ENCODE assay signal across 7 cellular contexts in genomic region chr6:105835373-105835772, GRCh38.
A peak's percentile ranks its signal among the peaks of the same experiment; 100 is the strongest.
DNase-seq lines count a peak whose midpoint lies in the region; ATAC-seq, FAIRE-seq and TF ChIP-seq lines count a peak whose summit lies in the region.

No MANE protein-coding gene starts in this region.

- H3K79me2 ChIP-seq in GM12878 (ENCODE audit: control insufficient read depth, insufficient read depth, low read length): no peaks in the 10 kb centered on the region

- SMC1A ChIA-PET in GM12878 (lab: Charles Lee; ENCODE audit: uncharacterized antibody, unreplicated experiment): interaction anchor here (0.9 to 1.9 kb wide), 9 partner anchors 9 to 402 kb away, joined by 3 to 7 read pairs (median 3); no protein-coding TSS in a partner anchor

- intact Hi-C loops in GM12878 (cut with micrococcal nuclease; ENCODE audit: unreplicated experiment): loop anchor here (5.0 kb wide), 1 partner anchor 353 kb away; no protein-coding TSS in a partner anchor

- H2BK5ac ChIP-seq in mesenchymal stem cell (ENCODE audit: low read depth, low read length, poor library complexity, severe bottlenecking): no peak overlapping the region

- H3K9me3 Mint-ChIP-seq in stimulated activated effector memory CD8-positive, alpha-beta T cell treated with anti-CD3 and anti-CD28 coated beads, Interleukin-12 subunit alpha, Interleukin-12 subunit beta, amount 100 ng/mL, for 72 hours: no peaks in the 10 kb centered on the region

- no peak for TF ChIP-seq EP300 in GM12878 (IDR thresholded peaks at IDR 0.05; ENCODE audit: borderline replicate concordance in 1 of 2, control insufficient read depth in 1 of 2, low read depth in 2 of 2, low read length in 2 of 2)

- H3K27ac Mint-ChIP-seq in stimulated activated effector memory CD8-positive, alpha-beta T cell treated with anti-CD3 and anti-CD28 coated beads, Interleukin-12 subunit alpha, Interleukin-12 subunit beta, amount 100 ng/mL, for 72 hours: no peak overlapping the region

- H3K36me3 ChIP-seq in GM12878 (ENCODE audit: control insufficient read depth in 2 of 2, insufficient read depth in 2 of 2, low read length in 1 of 2) (no peaks in the 10 kb centered on the region), mesenchymal stem cell (ENCODE audit: control insufficient read depth in 1 of 2, insufficient read depth in 2 of 2, low read depth in 1 of 2, low read length in 2 of 2) (no peaks in the 10 kb centered on the region)

- no peak for TF ChIP-seq POLR2A in GM12878 (IDR thresholded peaks at IDR 0.05; ENCODE audit: low read depth, low read length)

- H2AFZ ChIP-seq in GM12878 (ENCODE audit: control insufficient read depth, low read depth, low read length) (no peak overlapping the region), mesenchymal stem cell (ENCODE audit: low read depth, low read length) (peak overlapping the region; percentile 51)

- no peak overlapping the region for H2BK12ac ChIP-seq in mesenchymal stem cell (ENCODE audit: low read length in 2 of 2)

- H2BK15ac ChIP-seq in mesenchymal stem cell (ENCODE audit: low read depth, poor library complexity, severe bottlenecking): no peak overlapping the region

- H2AK5ac ChIP-seq in mesenchymal stem cell (ENCODE audit: low read length, severe bottlenecking): no peak overlapping the region

- H3K4me3 ChIP-seq in Jurkat, Clone E6-1 (ENCODE audit: low read length): no peak overlapping the region
- no peak overlapping the region for H3K4me3 ChIP-seq in GM12878
- no peak overlapping the region for H3K4me3 ChIP-seq in mesenchymal stem cell (ENCODE audit: insufficient read depth in 1 of 2, low read depth in 1 of 2, low read length in 2 of 2)

- RAD21 ChIA-PET in GM12878 (lab: Charles Lee; ENCODE audit: unreplicated experiment): interaction anchor here (0.6 to 2.1 kb wide), 8 partner anchors 25 to 404 kb away, joined by 3 to 11 read pairs (median 3); no protein-coding TSS in a partner anchor

- H3K27ac ChIP-seq in GM12878 (ENCODE audit: control insufficient read depth, insufficient read depth) (no peak overlapping the region), mesenchymal stem cell (ENCODE audit: low read length, poor library complexity, severe bottlenecking) (no peak overlapping the region)

- no peak overlapping the region for H4K91ac ChIP-seq in mesenchymal stem cell (ENCODE audit: low read length)

- H3K4me1 ChIP-seq in GM12878 (ENCODE audit: control insufficient read depth, insufficient read depth, low read length): no peaks in the 10 kb centered on the region
- H3K4me1 ChIP-seq in mesenchymal stem cell (ENCODE audit: control insufficient read depth, insufficient read depth, low read depth, low read length): no peaks in the 10 kb centered on the region

- no peaks in the 10 kb centered on the region for H3K79me1 ChIP-seq in mesenchymal stem cell (replicated peaks; ENCODE audit: low read length, poor library complexity, severe bottlenecking)

- CTCF ChIA-PET in GM12878 (lab: Yijun Ruan, JAX): interaction anchor here (0.9 to 1.6 kb wide), 8 partner anchors 9 to 403 kb away, joined by 3 to 8 read pairs (median 4); no protein-coding TSS in a partner anchor

- no peaks in the 10 kb centered on the region; a peak in 1 of 4 replicates for H3K27me3 ChIP-seq in GM12878 (replicated peaks in 1 of 2; ENCODE audit: control insufficient read depth in 2 of 2, insufficient read depth in 2 of 2, low read length in 1 of 2)
- H3K27me3 ChIP-seq in mesenchymal stem cell (ENCODE audit: control insufficient read depth in 1 of 2, insufficient read depth in 1 of 2, low read length in 2 of 2): no peaks in the 10 kb centered on the region

- ATAC-seq in GM12878: peak; percentile 34; the same call in 1 of the 3 replicates
- no peak for ATAC-seq in stimulated activated effector memory CD8-positive, alpha-beta T cell treated with anti-CD3 and anti-CD28 coated beads, Interleukin-12 subunit alpha, Interleukin-12 subunit beta, amount 100 ng/mL, for 72 hours
- no peak for ATAC-seq in GM19455 (IDR thresholded peaks at IDR 0.05; ENCODE audit: unreplicated experiment)

- no peaks in the 10 kb centered on the region for H4K20me1 ChIP-seq in GM12878 (ENCODE audit: control insufficient read depth, insufficient read depth)

- in situ Hi-C loops in GM12878 (cut with MboI): no loop called here

- H4K8ac ChIP-seq in mesenchymal stem cell (ENCODE audit: low read length): no peak overlapping the region

- DNase-seq in EH (ENCODE audit: low read depth) (peak; percentile 40), GM12878 (ENCODE audit: low read depth, low spot score) (no peak), mesenchymal stem cell (peak; percentile 68), NCI-H2081 treated with DMSO at 0.1 percent for 48 hours (lab: John Stamatoyannopoulos, UW) (no peak)
- DNase-seq in Jurkat, Clone E6-1 (ENCODE audit: low read depth, low spot score): peak; percentile 39
- no peak for DNase-seq in stimulated activated effector memory CD8-positive, alpha-beta T cell treated with anti-CD3 and anti-CD28 coated beads, Interleukin-12 subunit alpha, Interleukin-12 subunit beta, amount 100 ng/mL, for 72 hours (ENCODE audit: low spot score in 2 of 2)

- H3K4me3 Mint-ChIP-seq in stimulated activated effector memory CD8-positive, alpha-beta T cell treated with anti-CD3 and anti-CD28 coated beads, Interleukin-12 subunit alpha, Interleukin-12 subunit beta, amount 100 ng/mL, for 72 hours: no peak overlapping the region

- H3K9ac ChIP-seq in GM12878 (ENCODE audit: control insufficient read depth, insufficient read depth, low read length) (no peak overlapping the region), mesenchymal stem cell (ENCODE audit: low read length) (no peak overlapping the region)

- no peaks in the 10 kb centered on the region for H3K36me3 Mint-ChIP-seq in stimulated activated effector memory CD8-positive, alpha-beta T cell treated with anti-CD3 and anti-CD28 coated beads, Interleukin-12 subunit alpha, Interleukin-12 subunit beta, amount 100 ng/mL, for 72 hours

- H3K18ac ChIP-seq in mesenchymal stem cell (ENCODE audit: low read depth in 1 of 2, low read length in 2 of 2): no peak overlapping the region

- H3K9me3 ChIP-seq in GM12878 (replicated peaks; ENCODE audit: control insufficient read depth, insufficient read depth, low read length): no peaks in the 10 kb centered on the region
- no peaks in the 10 kb centered on the region for H3K9me3 ChIP-seq in mesenchymal stem cell (ENCODE audit: control insufficient read depth, low read length)

- no peak overlapping the region for H3K4me2 ChIP-seq in GM12878 (ENCODE audit: control insufficient read depth, insufficient read depth)
- H3K4me2 ChIP-seq in mesenchymal stem cell (ENCODE audit: low read length, poor library complexity, severe bottlenecking): no peak overlapping the region

- BruUV-seq in GM12878 (replicated peaks; lab: Mats Ljungman, UMichigan): no TSS peak

- no peak overlapping the region for H3K4ac ChIP-seq in mesenchymal stem cell (ENCODE audit: low read depth in 1 of 2, low read length in 2 of 2)

- peak; percentile 8 to 34 (median 16); a peak in 2 of 6 replicates for TF ChIP-seq CTCF in GM12878 (IDR thresholded peaks at IDR 0.05 in 2 of 3, conservative IDR thresholded peaks at IDR 0.05 in 1 of 3; ENCODE audit: control insufficient read depth in 2 of 3, extremely low read depth in 1 of 3, insufficient read depth in 1 of 3, low read depth in 3 of 3, low read length in 3 of 3)

- 39% methylated on average over 6 of the region's 6 CpGs for WGBS in GM12878 (ENCODE audit: insufficient coverage, insufficient replicate concordance, low lambda C conversion rate, missing lambda C conversion rate)
- WGBS in mesenchymal stem cell: 77% methylated on average over 2 of the region's 6 CpGs

- no peaks in the 10 kb centered on the region for H3K4me1 Mint-ChIP-seq in stimulated activated effector memory CD8-positive, alpha-beta T cell treated with anti-CD3 and anti-CD28 coated beads, Interleukin-12 subunit alpha, Interleukin-12 subunit beta, amount 100 ng/mL, for 72 hours

- FAIRE-seq in GM12878 (lab: Jason Lieb, UNC): no peak

- POLR2A ChIA-PET in GM12878 (lab: Charles Lee): no interaction called here

- H3K23ac ChIP-seq in mesenchymal stem cell (ENCODE audit: low read length in 2 of 2): no peak overlapping the region

- H2BK120ac ChIP-seq in mesenchymal stem cell (ENCODE audit: low read depth, low read length): no peak overlapping the region

- peak; percentile 39 for TF ChIP-seq RAD21 in GM12878 (IDR thresholded peaks at IDR 0.05; ENCODE audit: insufficient read depth, low read depth, low read length)

- no peak overlapping the region for H3K14ac ChIP-seq in mesenchymal stem cell (ENCODE audit: low read length in 2 of 2)

TF ChIP-seq in GM12878, 131 proteins besides CTCF, POLR2A, EP300 and RAD21 (continues in another document):
- TF ChIP-seq CEBPZ (IDR thresholded peaks at IDR 0.05; ENCODE audit: low read depth, low read length): no peak
- no peak for TF ChIP-seq IKZF2 (IDR thresholded peaks at IDR 0.05)
- TF ChIP-seq SMC3 (IDR thresholded peaks at IDR 0.05; ENCODE audit: borderline replicate concordance, low read length): peak; percentile 35; the same call in 1 of the 2 replicates

Comparison
In these comparisons a context has a peak if more than half of its experiments do, and no peak if none do; other contexts are left out.
1. DNase-seq: peak in EH (single experiment), Jurkat, Clone E6-1 (single experiment) and mesenchymal stem cell (single experiment); none in GM12878 (single experiment), NCI-H2081 treated with DMSO at 0.1 percent for 48 hours (single experiment) and stimulated activated effector memory CD8-positive, alpha-beta T cell treated with anti-CD3 and anti-CD28 coated beads, Interleukin-12 subunit alpha, Interleukin-12 subunit beta, amount 100 ng/mL, for 72 hours (0 of 2).